In the genomic region with DNA sequence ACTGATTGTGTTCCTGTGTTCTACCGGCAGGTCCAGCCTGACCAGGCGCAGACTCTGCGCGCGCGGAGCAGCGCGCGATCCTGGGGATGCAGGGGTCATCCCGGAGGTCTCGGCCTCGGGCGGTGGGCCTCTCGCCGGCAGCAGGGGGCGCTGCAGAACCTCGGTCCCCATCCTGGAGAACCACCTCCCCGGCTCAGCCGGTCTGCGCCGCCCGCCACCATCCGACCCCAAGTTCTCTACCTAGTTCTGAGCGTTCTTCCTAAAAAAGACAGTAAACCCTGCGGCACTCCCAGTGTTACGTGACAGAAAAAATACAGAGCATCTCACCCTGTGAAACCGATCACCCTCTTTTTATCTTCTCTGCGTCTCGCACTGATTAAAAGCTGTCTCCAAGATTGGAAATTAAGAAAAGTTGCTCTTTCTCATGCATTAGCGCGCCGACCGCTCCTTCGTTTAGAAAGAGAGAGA, we compare ENCODE assay signal across 8 cellular contexts.
A peak's percentile ranks its signal among the peaks of the same experiment; 100 is the strongest.
DNase-seq lines count a peak whose midpoint lies in the region; ATAC-seq and TF ChIP-seq lines count a peak whose summit lies in the region.

No MANE protein-coding gene starts in this region.

- DNase-seq in COR-L47 (lab: John Stamatoyannopoulos, UW) (peak; percentile 14), HK-2 (ENCODE audit: unreplicated experiment) (peak; percentile 70), T-helper 1 cell (peak; percentile 52 to 80 (median 67)), amniotic epithelial cell (ENCODE audit: low read depth) (peak; percentile 47), hypothalamus (lab: John Stamatoyannopoulos, UW) (peak in 49 of 51 donors; percentile 3 to 86 (median 52)), retinal pigment epithelial cell (ENCODE audit: low read depth) (no peak), DMS79 (lab: John Stamatoyannopoulos, UW) (no peak)

- peak overlapping the region; percentile 64 for H3K4me3 ChIP-seq in retinal pigment epithelial cell (ENCODE audit: low read length)

- peak; percentile 85 for TF ChIP-seq CTCF in retinal pigment epithelial cell (conservative IDR thresholded peaks at IDR 0.05; ENCODE audit: low read depth, low read length)

- ATAC-seq in GM19463 (IDR thresholded peaks at IDR 0.05; ENCODE audit: unreplicated experiment): peak; percentile 79

Comparison
In these comparisons a context has a peak if more than half of its experiments do, and no peak if none do; other contexts are left out.
1. DNase-seq: peak in COR-L47 (single experiment), HK-2 (single experiment), T-helper 1 cell (5 of 5), amniotic epithelial cell (single experiment) and hypothalamus (49 of 51); none in retinal pigment epithelial cell (single experiment) and DMS79 (single experiment).